In genomic region chr11:9148727-9149126, GRCh38 we compare ENCODE assay signal across 25 cellular contexts. TPM values are rescaled to one million over a fixed set of nuclear protein-coding genes. Genes with fewer than 3 reads are reported as not detected.
"Had no signal": no experiment of that assay in that cellular context is flagged by ENCODE, and none has a peak within 500 bp of the region (broad histone marks: within the 10 kb centered on the region; RNA-seq: fewer than 3 reads in every experiment).

No MANE protein-coding gene starts in this region.

- H3K27ac ChIP-seq: brain microvascular endothelial cell, lower lobe of right lung, spleen, tibial nerve, VCaP had no signal

- H3K9me3 Mint-ChIP-seq: activated naive CD8-positive, alpha-beta T cell treated with anti-CD3 and anti-CD28 coated beads, Interleukin-2, amount 10 ng/mL, durations not matched to agents 7 days and 5 days; activated T-helper 1 cell treated with anti-CD3 and anti-CD28 coated beads, Interleukin-12 subunit alpha, Interleukin-12 subunit beta, Interleukin-2, Interleukin-4 antibody, amounts not matched to agents 30 ng/mL and 10 ng/mL and 1 ng/mL, durations not matched to agents 14 hours and 24 hours and 36 hours; central memory CD8-positive, alpha-beta T cell; nephron had no signal

- DNase-seq: activated CD4-positive, alpha-beta T cell treated with anti-CD3 and anti-CD28 coated beads, Interleukin-2, amount 50 U/mL, for 1 hour; activated CD4-positive, CD25-positive, alpha-beta regulatory T cell treated with anti-CD3 and anti-CD28 coated beads, Interleukin-2, amount 50 U/mL, for 72 hours; activated effector memory CD4-positive, alpha-beta T cell treated with anti-CD3 and anti-CD28 coated beads, Interleukin-2, amount 50 U/mL, for 16 hours; activated naive CD8-positive, alpha-beta T cell treated with anti-CD3 and anti-CD28 coated beads, Interleukin-2, amount 10 ng/mL, durations not matched to agents 7 days and 5 days; activated T-cell treated with anti-CD3 and anti-CD28 coated beads for 4 hours; amniotic stem cell; brain microvascular endothelial cell; dermis blood vessel endothelial cell; effector CD8-positive, alpha-beta T cell; kidney glomerular epithelial cell; lower lobe of right lung; mesendoderm; mucosa of descending colon; posterior cingulate gyrus; right cardiac atrium; spleen; stimulated activated naive CD4-positive, alpha-beta T cell treated with Interleukin-2 at 50 U/mL for 16 hours; T-helper 9 cell had no signal

- H3K4me3 Mint-ChIP-seq: activated naive CD8-positive, alpha-beta T cell treated with anti-CD3 and anti-CD28 coated beads, Interleukin-2, amount 10 ng/mL, durations not matched to agents 7 days and 5 days; activated T-helper 1 cell treated with anti-CD3 and anti-CD28 coated beads, Interleukin-12 subunit alpha, Interleukin-12 subunit beta, Interleukin-2, Interleukin-4 antibody, amounts not matched to agents 30 ng/mL and 10 ng/mL and 1 ng/mL, durations not matched to agents 14 hours and 24 hours and 36 hours; central memory CD8-positive, alpha-beta T cell; nephron had no signal

- H3K4me3 ChIP-seq: lower lobe of right lung, mucosa of descending colon, spleen, tibial nerve had no signal

- H3K4me1 Mint-ChIP-seq: central memory CD8-positive, alpha-beta T cell; nephron had no signal

- H3K4me1 ChIP-seq: lower lobe of right lung, spleen, tibial nerve had no signal

- H3K27me3 ChIP-seq: brain microvascular endothelial cell, spleen, tibial nerve had no signal

- ATAC-seq: left lobe of liver, lower lobe of right lung, mucosa of descending colon, right cardiac atrium had no signal

- H3K27ac Mint-ChIP-seq: activated naive CD8-positive, alpha-beta T cell treated with anti-CD3 and anti-CD28 coated beads, Interleukin-2, amount 10 ng/mL, durations not matched to agents 7 days and 5 days; activated T-helper 1 cell treated with anti-CD3 and anti-CD28 coated beads, Interleukin-12 subunit alpha, Interleukin-12 subunit beta, Interleukin-2, Interleukin-4 antibody, amounts not matched to agents 30 ng/mL and 10 ng/mL and 1 ng/mL, durations not matched to agents 14 hours and 24 hours and 36 hours; nephron had no signal

- H3K9me3 ChIP-seq: lower lobe of right lung, mucosa of descending colon, spleen, tibial nerve had no signal

- H3K27me3 Mint-ChIP-seq: activated naive CD8-positive, alpha-beta T cell treated with anti-CD3 and anti-CD28 coated beads, Interleukin-2, amount 10 ng/mL, durations not matched to agents 7 days and 5 days; central memory CD8-positive, alpha-beta T cell had no signal

RNA-seq across cellular contexts. Expression of gene SCUBE2, which starts 57.3 kb away (rescaled TPM):
- total RNA-seq: activated naive CD8-positive, alpha-beta T cell treated with anti-CD3 and anti-CD28 coated beads, Interleukin-2, amount 10 ng/mL, durations not matched to agents 7 days and 5 days; activated T-helper 1 cell treated with anti-CD3 and anti-CD28 coated beads, Interleukin-12 subunit alpha, Interleukin-12 subunit beta, Interleukin-2, Interleukin-4 antibody, amounts not matched to agents 30 ng/mL and 10 ng/mL and 1 ng/mL, durations not matched to agents 14 hours and 24 hours and 36 hours; T-helper 1 cell treated with Interleukin-12 subunit alpha and Interleukin-12 subunit beta and Interleukin-4 antibody, amounts not matched to agents 30 ng/mL and 1 ng/mL, for 36 hours had no signal
